20 cellular contexts compared by ENCODE assay signal in genomic region chr5:59559323-59559722, GRCh38.
DNase-seq lines count a peak whose midpoint lies in the region; TF ChIP-seq lines count a peak whose summit lies in the region.
"Had no signal": no experiment of that assay in that cellular context is flagged by ENCODE, and none has a peak within 500 bp of the region (broad histone marks: within the 10 kb centered on the region; RNA-seq: fewer than 3 reads in every experiment).

No MANE protein-coding gene starts in this region.

- DNase-seq in SK-N-MC (ENCODE audit: low read depth, low spot score) (no peak), choroid plexus epithelial cell (ENCODE audit: low read depth) (peak; percentile 92), iris pigment epithelial cell (ENCODE audit: low read depth) (peak; percentile 72), smooth muscle cell (lab: John Stamatoyannopoulos, UW; ENCODE audit: unreplicated experiment) (no peak), SKM-1 (lab: John Stamatoyannopoulos, UW; ENCODE audit: unreplicated experiment) (no peak), posterior cingulate gyrus (no peak), DMS79 treated with DMSO at 0.1 percent for 48 hours (lab: John Stamatoyannopoulos, UW) (no peak)
- DNase-seq: BE2C, DMS79, H9, HFFc6, KBM-7, NCI-H1092, NCI-H1436, NCI-H1930, NCI-H226, NCI-H510A treated with DMSO at 0.1 percent for 48 hours, NCI-H774, SIG-M5 had no signal

- TF ChIP-seq CTCF in choroid plexus epithelial cell (conservative IDR thresholded peaks at IDR 0.05; ENCODE audit: low read depth, low read length), result no peak
- TF ChIP-seq CTCF in smooth muscle cell (IDR thresholded peaks at IDR 0.05; ENCODE audit: borderline replicate concordance, insufficient read depth, poor library complexity, severe bottlenecking), result no peak

- H3K4me3 ChIP-seq in SK-N-MC (peak overlapping the region; percentile 55), choroid plexus epithelial cell (ENCODE audit: low read depth, low read length) (no peak overlapping the region), smooth muscle cell (no peak overlapping the region)

- H3K79me2 ChIP-seq in smooth muscle cell (ENCODE audit: low read depth), result no peaks in the 10 kb centered on the region

- H3K9me3 ChIP-seq in SK-N-MC (ENCODE audit: low read depth, low read length) (no peaks in the 10 kb centered on the region), smooth muscle cell (replicated peaks; ENCODE audit: low read depth) (no peaks in the 10 kb centered on the region)
- H3K9me3 ChIP-seq: BE2C had no signal

- peak overlapping the region; percentile 24 for H3K4me2 ChIP-seq in smooth muscle cell

- no peaks in the 10 kb centered on the region for H3K27me3 ChIP-seq in smooth muscle cell (ENCODE audit: low read depth)
- H3K27me3 ChIP-seq: BE2C had no signal

- peaks cover 21% of the 10 kb centered on the region for H3K4me1 ChIP-seq in smooth muscle cell (ENCODE audit: low read depth)

- H3K27ac ChIP-seq in SK-N-MC (peak overlapping the region; percentile 88), smooth muscle cell (ENCODE audit: low read depth) (no peak overlapping the region)
- H3K27ac ChIP-seq: HL-60 had no signal

- H3K36me3 ChIP-seq in SK-N-MC (ENCODE audit: insufficient read depth, low read length) (no peaks in the 10 kb centered on the region), smooth muscle cell (ENCODE audit: low read depth) (no peaks in the 10 kb centered on the region)
- H3K36me3 ChIP-seq: BE2C had no signal

- WGBS in smooth muscle cell (ENCODE audit: low lambda C conversion rate), result 40% methylated on average over 3 of the region's 3 CpGs

- H3K9ac ChIP-seq in SK-N-MC (ENCODE audit: insufficient read length) (no peak overlapping the region), smooth muscle cell (ENCODE audit: low read depth) (no peak overlapping the region)

- H2AFZ ChIP-seq in smooth muscle cell (ENCODE audit: low read depth), result no peak overlapping the region

- peaks cover 43% of the 10 kb centered on the region for H4K20me1 ChIP-seq in smooth muscle cell (ENCODE audit: low read depth)

- H3F3A ChIP-seq in smooth muscle cell (ENCODE audit: low read depth), result no peaks in the 10 kb centered on the region

- intact Hi-C loops in posterior cingulate gyrus (cut with DNase I), result no loop called here

Comparison
In these comparisons a context has a peak if more than half of its experiments do, and no peak if none do; other contexts are left out.
1. DNase-seq: peak in choroid plexus epithelial cell (single experiment) and iris pigment epithelial cell (single experiment); none in SK-N-MC (single experiment), smooth muscle cell (single experiment), SKM-1 (single experiment), posterior cingulate gyrus (0 of 10) and DMS79 treated with DMSO at 0.1 percent for 48 hours (single experiment).